ENCODE assay signal across 32 cellular contexts in the genomic region with DNA sequence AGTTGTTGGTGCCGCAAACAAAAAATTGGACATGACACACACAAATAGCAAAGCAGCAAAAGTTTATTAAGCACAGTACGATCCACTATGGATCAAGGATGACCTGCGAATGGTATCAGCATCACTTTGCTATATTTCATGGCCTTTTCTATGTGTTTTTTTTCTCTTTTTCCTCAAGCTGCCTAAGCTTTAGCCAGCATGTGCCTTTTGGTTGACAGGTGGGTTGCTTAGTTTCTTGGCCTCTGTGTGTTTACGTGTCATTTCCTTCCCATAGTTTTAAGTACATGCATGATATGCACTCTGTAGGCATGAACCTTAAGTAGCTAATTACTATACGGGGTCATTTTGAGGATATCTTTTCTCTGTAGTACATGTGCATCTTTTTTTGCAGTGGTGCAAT. TPM values are rescaled to one million over a fixed set of nuclear protein-coding genes. Genes with fewer than 3 reads are reported as not detected.
"Had no signal": no experiment of that assay in that cellular context is flagged by ENCODE, and none has a peak within 500 bp of the region (broad histone marks: within the 10 kb centered on the region; RNA-seq: fewer than 3 reads in every experiment).

No MANE protein-coding gene starts in this region.

- H3K9me3 ChIP-seq: esophagus muscularis mucosa, gastrocnemius medialis, heart left ventricle had no signal

- H3K4me1 ChIP-seq: esophagus muscularis mucosa, foreskin keratinocyte, gastrocnemius medialis, heart left ventricle had no signal

- H3K27me3 Mint-ChIP-seq: activated CD4-positive, alpha-beta memory T cell treated with anti-CD3 and anti-CD28 coated beads, Interleukin-2, amount 10 ng/mL, durations not matched to agents 7 days and 5 days; activated CD4-positive, alpha-beta T cell treated with anti-CD3 and anti-CD28 coated beads, Interleukin-2, amount 10 ng/mL, durations not matched to agents 7 days and 5 days; dendritic cell treated with granulocyte-macrophage colony-stimulating factor and Interleukin-4, amounts not matched to agents 40 ng/mL and 50 ng/mL, for 4 days had no signal

- H3K36me3 Mint-ChIP-seq: activated naive CD8-positive, alpha-beta T cell had no signal

- H3K4me3 Mint-ChIP-seq: activated CD4-positive, alpha-beta memory T cell treated with anti-CD3 and anti-CD28 coated beads, Interleukin-2, amount 10 ng/mL, durations not matched to agents 7 days and 5 days; activated CD4-positive, alpha-beta T cell treated with anti-CD3 and anti-CD28 coated beads, Interleukin-2, amount 10 ng/mL, durations not matched to agents 7 days and 5 days; activated naive CD4-positive, alpha-beta T cell treated with anti-CD3 and anti-CD28 coated beads for 36 hours; activated naive CD8-positive, alpha-beta T cell; activated T-helper 1 cell treated with anti-CD3 and anti-CD28 coated beads, Interleukin-12 subunit alpha, Interleukin-12 subunit beta, Interleukin-2, Interleukin-4 antibody, amounts not matched to agents 30 ng/mL and 10 ng/mL and 1 ng/mL, durations not matched to agents 14 hours and 24 hours and 36 hours; central memory CD8-positive, alpha-beta T cell; dendritic cell treated with granulocyte-macrophage colony-stimulating factor and Interleukin-4, amounts not matched to agents 40 ng/mL and 50 ng/mL, for 4 days; endodermal cell; WTC11 had no signal

- H3K27ac ChIP-seq: brain microvascular endothelial cell, coronary artery, dorsolateral prefrontal cortex, esophagus muscularis mucosa, foreskin keratinocyte, gastrocnemius medialis, heart left ventricle, VCaP had no signal

- H3K27ac Mint-ChIP-seq: activated CD4-positive, alpha-beta memory T cell treated with anti-CD3 and anti-CD28 coated beads, Interleukin-2, amount 10 ng/mL, durations not matched to agents 7 days and 5 days; activated naive CD4-positive, alpha-beta T cell treated with anti-CD3 and anti-CD28 coated beads for 36 hours; activated naive CD8-positive, alpha-beta T cell; activated T-helper 2 cell treated with anti-CD3 and anti-CD28 coated beads, Interferon-gamma antibody, Interleukin-2, Interleukin-4, amounts not matched to agents 10 μg/mL and 5 μg/mL and 100 μg/mL, durations not matched to agents 14 hours and 24 hours and 36 hours; dendritic cell treated with granulocyte-macrophage colony-stimulating factor and Interleukin-4, amounts not matched to agents 40 ng/mL and 50 ng/mL, for 4 days; endodermal cell; WTC11 had no signal

- H3K9me3 Mint-ChIP-seq: activated CD4-positive, alpha-beta memory T cell treated with anti-CD3 and anti-CD28 coated beads, Interleukin-2, amount 10 ng/mL, durations not matched to agents 7 days and 5 days; activated CD4-positive, alpha-beta T cell treated with anti-CD3 and anti-CD28 coated beads, Interleukin-2, amount 10 ng/mL, durations not matched to agents 7 days and 5 days; activated naive CD4-positive, alpha-beta T cell treated with anti-CD3 and anti-CD28 coated beads for 36 hours; activated T-helper 1 cell treated with anti-CD3 and anti-CD28 coated beads, Interleukin-12 subunit alpha, Interleukin-12 subunit beta, Interleukin-2, Interleukin-4 antibody, amounts not matched to agents 30 ng/mL and 10 ng/mL and 1 ng/mL, durations not matched to agents 14 hours and 24 hours and 36 hours; activated T-helper 2 cell treated with anti-CD3 and anti-CD28 coated beads, Interferon-gamma antibody, Interleukin-2, Interleukin-4, amounts not matched to agents 10 μg/mL and 5 μg/mL and 100 μg/mL, durations not matched to agents 14 hours and 24 hours and 36 hours; central memory CD8-positive, alpha-beta T cell; dendritic cell treated with granulocyte-macrophage colony-stimulating factor and Interleukin-4, amounts not matched to agents 40 ng/mL and 50 ng/mL, for 4 days had no signal

- DNase-seq: activated CD4-positive, alpha-beta memory T cell treated with anti-CD3 and anti-CD28 coated beads, Interleukin-2, amount 10 ng/mL, durations not matched to agents 7 days and 5 days; activated CD4-positive, alpha-beta T cell treated with anti-CD3 and anti-CD28 coated beads for 1 hour; activated CD4-positive, alpha-beta T cell treated with anti-CD3 and anti-CD28 coated beads for 4 hours; activated CD4-positive, alpha-beta T cell treated with anti-CD3 and anti-CD28 coated beads, Interleukin-2, amount 10 ng/mL, durations not matched to agents 7 days and 5 days; activated CD4-positive, alpha-beta T cell treated with anti-CD3 and anti-CD28 coated beads, Interleukin-2, amount 50 U/mL, for 4 hours; activated CD8-positive, alpha-beta memory T cell treated with anti-CD3 and anti-CD28 coated beads, Interleukin-2, amount 50 U/mL, for 48 hours; activated effector memory CD4-positive, alpha-beta T cell treated with anti-CD3 and anti-CD28 coated beads, Interleukin-2, amount 50 U/mL, for 16 hours; activated naive CD4-positive, alpha-beta T cell treated with anti-CD3 and anti-CD28 coated beads for 36 hours; activated T-cell treated with anti-CD3 and anti-CD28 coated beads, Interleukin-2, amount 50 U/mL, for 48 hours; amniotic stem cell; anterior cingulate cortex; brain microvascular endothelial cell; dorsolateral prefrontal cortex; effector memory CD4-positive, alpha-beta T cell; foreskin keratinocyte; gastrocnemius medialis; glutamatergic neuron; heart left ventricle; T-helper 1 cell; T-helper 2 cell had no signal

- H3K27me3 ChIP-seq: brain microvascular endothelial cell, dorsolateral prefrontal cortex had no signal

- H3K36me3 ChIP-seq: brain microvascular endothelial cell, esophagus muscularis mucosa, gastrocnemius medialis had no signal

- H3K4me1 Mint-ChIP-seq: central memory CD8-positive, alpha-beta T cell had no signal

- ATAC-seq: foreskin keratinocyte, gastrocnemius medialis, heart left ventricle, WTC11 had no signal

- H3K4me3 ChIP-seq: coronary artery, dorsolateral prefrontal cortex, esophagus muscularis mucosa, gastrocnemius medialis, heart left ventricle had no signal

RNA-seq across cellular contexts. Expression of a gene that starts 9.8 kb away (rescaled TPM):
- total RNA-seq: bronchial epithelial cell, foreskin keratinocyte had no signal
- polyA plus RNA-seq: foreskin keratinocyte had no signal

RNA-seq across cellular contexts. Expression of a gene that starts 22.5 kb away (rescaled TPM):
- total RNA-seq: activated CD4-positive, alpha-beta memory T cell treated with anti-CD3 and anti-CD28 coated beads, Interleukin-2, amount 10 ng/mL, durations not matched to agents 7 days and 5 days; bronchial epithelial cell had no signal

RNA-seq across cellular contexts. Expression of a gene that starts 26.8 kb away (rescaled TPM):
- total RNA-seq: bronchial epithelial cell, epithelial cell of proximal tubule, gastrocnemius medialis had no signal
